Comparison of ENCODE assay signal across 8 cellular contexts in the genomic region with DNA sequence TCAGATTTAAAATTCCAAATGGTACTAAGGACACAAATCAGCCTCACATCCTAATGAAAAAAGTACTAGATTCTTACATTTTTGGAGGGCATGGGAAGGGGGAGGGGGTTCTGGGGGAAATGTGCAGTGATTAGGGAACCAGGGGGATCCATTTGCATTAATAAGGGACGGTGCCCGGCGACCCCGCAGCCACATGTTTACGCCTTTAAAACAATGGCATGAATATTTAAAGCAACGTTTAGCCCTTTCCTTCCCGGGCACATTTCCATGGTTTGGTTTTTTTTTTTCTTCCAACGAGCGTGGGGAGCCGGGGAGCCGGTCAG. TPM values are rescaled to one million over a fixed set of nuclear protein-coding genes. Genes with fewer than 3 reads are reported as not detected.
A peak's percentile ranks its signal among the peaks of the same experiment; 100 is the strongest.
DNase-seq lines count a peak whose midpoint lies in the region; ATAC-seq and TF ChIP-seq lines count a peak whose summit lies in the region.

No MANE protein-coding gene starts in this region.

- H3K4me3 ChIP-seq in GM12864 (ENCODE audit: low read depth, low read length) (peak overlapping the region; percentile 95), fibroblast of lung (replicated peaks in 1 of 4; ENCODE audit: control extremely low read depth in 1 of 4, insufficient read depth in 1 of 4, low read depth in 3 of 4, low read length in 4 of 4) (peak overlapping the region; percentile 66 to 93 (median 77)), psoas muscle (peak overlapping the region; percentile 90)

- WGBS in psoas muscle, 3 donors: 0% methylated on average over 7 to 11 of the region's 11 CpGs

- H3K79me2 ChIP-seq in fibroblast of lung (ENCODE audit: control insufficient read depth, insufficient read depth, low read length): peaks cover 28% of the 10 kb centered on the region

- peaks cover 9% of the 10 kb centered on the region for H3K27me3 ChIP-seq in fibroblast of lung (ENCODE audit: control insufficient read depth, insufficient read depth, low read length)
- H3K27me3 ChIP-seq in psoas muscle (ENCODE audit: insufficient read depth in 3 of 3, low read length in 2 of 3): no peaks in the 10 kb centered on the region

- DNase-seq in GM12864 (ENCODE audit: low read depth) (no peak), RWPE1 (ENCODE audit: low spot score) (no peak), fibroblast of lung (ENCODE audit: low read depth in 2 of 2) (peak in 1 of 2 donors; percentile 2), psoas muscle (no peak), COR-L47 (lab: John Stamatoyannopoulos, UW) (no peak), NCI-H2196 (lab: John Stamatoyannopoulos, UW; ENCODE audit: unreplicated experiment) (no peak), NCI-H2227 (lab: John Stamatoyannopoulos, UW; ENCODE audit: unreplicated experiment) (no peak)

- CTCF ChIA-PET in RWPE1 (lab: Yijun Ruan, JAX): no interaction called here

- H3K9ac ChIP-seq in fibroblast of lung (ENCODE audit: insufficient read depth, low read length): peak overlapping the region; percentile 80

- peaks cover 7% of the 10 kb centered on the region for H3K4me1 ChIP-seq in fibroblast of lung (ENCODE audit: control insufficient read depth, extremely low read depth, insufficient read depth, low read length)
- peaks cover 18% of the 10 kb centered on the region for H3K4me1 ChIP-seq in psoas muscle

- H4K20me1 ChIP-seq in fibroblast of lung (ENCODE audit: control insufficient read depth, extremely low read depth, insufficient read depth, low read length): no peaks in the 10 kb centered on the region

- H3K36me3 ChIP-seq in fibroblast of lung (ENCODE audit: control insufficient read depth, insufficient read depth, low read length) (no peaks in the 10 kb centered on the region), psoas muscle (ENCODE audit: insufficient read depth in 1 of 2, low read depth in 1 of 2) (no peaks in the 10 kb centered on the region)

- no peak overlapping the region for H2AFZ ChIP-seq in fibroblast of lung (ENCODE audit: low read length)

- ATAC-seq in psoas muscle (no peak), HG02642 (IDR thresholded peaks at IDR 0.05; ENCODE audit: poor library complexity, unreplicated experiment) (no peak)

- H3K9me3 ChIP-seq in fibroblast of lung (ENCODE audit: control insufficient read depth, insufficient read depth, low read depth, low read length) (no peaks in the 10 kb centered on the region), psoas muscle (no peaks in the 10 kb centered on the region)

- H3K4me2 ChIP-seq in fibroblast of lung (ENCODE audit: extremely low read depth, insufficient read depth, low read length): peak overlapping the region; percentile 97

- POLR2A ChIA-PET in RWPE1 (lab: Yijun Ruan, JAX; ENCODE audit: low non-redundant PET): no interaction called here

- H3K27ac ChIP-seq in RWPE1: peak overlapping the region; percentile 99
- H3K27ac ChIP-seq in fibroblast of lung (ENCODE audit: insufficient read depth, low read length): peak overlapping the region; percentile 67
- H3K27ac ChIP-seq in psoas muscle: peak overlapping the region; percentile 94

- intact Hi-C loops in psoas muscle (cut with DNase I): loop anchor here in 1 of 2 donors (5.0 kb wide), 1 partner anchor 45 kb away; the partner anchor contains the start of gene PHYH

- no peak for TF ChIP-seq CTCF in GM12864 (IDR thresholded peaks at IDR 0.05; ENCODE audit: low read depth, low read length, missing control alignments)
- no peak for TF ChIP-seq CTCF in RWPE1 (conservative IDR thresholded peaks at IDR 0.05; ENCODE audit: low read depth)
- no peak for TF ChIP-seq CTCF in fibroblast of lung (conservative IDR thresholded peaks at IDR 0.05 in 1 of 2, IDR thresholded peaks at IDR 0.05 in 1 of 2; ENCODE audit: low read depth in 1 of 2, low read length in 2 of 2)
- TF ChIP-seq CTCF in psoas muscle (IDR thresholded peaks at IDR 0.05): no peak

RNA-seq across cellular contexts. Expression of gene SEPHS1, which starts 1.2 kb away (rescaled TPM):
- total RNA-seq in fibroblast of lung: 23.9 and 27.4 TPM in 2 replicates
- 50.6 and 57.8 TPM in 2 replicates for polyA plus RNA-seq in fibroblast of lung
- polyA plus RNA-seq in fibroblast of lung (2012): 31.9 and 46.9 TPM in 2 replicates
- polyA minus RNA-seq in fibroblast of lung (ENCODE audit: low replicate concordance): 11.2 and 28.5 TPM in 2 replicates
- total RNA-seq in psoas muscle: 10 to 100 TPM; 25.1 to 27.1 (median 25.5) TPM
- polyA plus RNA-seq in psoas muscle: 10 to 100 TPM; 29.1 to 61.0 (median 29.1) TPM

RNA-seq across cellular contexts. Expression of gene PHYH, which starts 47.0 kb away (rescaled TPM):
- total RNA-seq in fibroblast of lung (23.1 and 31.5 TPM in 2 replicates), psoas muscle (100 to 1,000 TPM; 129 to 210 (median 183) TPM)
- polyA plus RNA-seq in fibroblast of lung (21.8 and 28.6 TPM in 2 replicates), psoas muscle (100 to 1,000 TPM in 2 of 3 donors, 10 to 100 TPM in 1; 99.3 to 237 (median 221) TPM)
- polyA plus RNA-seq in fibroblast of lung (2012): 22.6 and 30.5 TPM in 2 replicates
- polyA minus RNA-seq in fibroblast of lung (ENCODE audit: low replicate concordance): 4.5 and 16.8 TPM in 2 replicates
